ENCODE assay signal across 1 cellular context in genomic region chr14:22545842-22546721, GRCh38.
TF ChIP-seq lines count a peak whose summit lies in the region.

No MANE protein-coding gene starts in this region.

TF ChIP-seq in HepG2, 621 proteins besides CTCF, POLR2A, EP300 and RAD21:
- TF ChIP-seq FOXO4 (CRISPR knock-in tag; conservative IDR thresholded peaks at IDR 0.05) = no peak
- TF ChIP-seq HOXD1 (CRISPR knock-in tag; IDR thresholded peaks at IDR 0.05) = no peak
- no peak for TF ChIP-seq ZMAT5 (CRISPR knock-in tag; IDR thresholded peaks at IDR 0.05; ENCODE audit: borderline replicate concordance, low read depth)
- no peak for TF ChIP-seq REPIN1 (CRISPR knock-in tag; IDR thresholded peaks at IDR 0.05; ENCODE audit: borderline replicate concordance, low read depth)
- TF ChIP-seq SNRNP70 (IDR thresholded peaks at IDR 0.05; ENCODE audit: low read depth, low read length) = no peak
- TF ChIP-seq EZH2 (conservative IDR thresholded peaks at IDR 0.05; ENCODE audit: low read depth, low read length) = 0 out of 2 replicates have a peak, but pooled peaks have one; percentile 26
